ENCODE assay signal across 8 cellular contexts in the genomic region with DNA sequence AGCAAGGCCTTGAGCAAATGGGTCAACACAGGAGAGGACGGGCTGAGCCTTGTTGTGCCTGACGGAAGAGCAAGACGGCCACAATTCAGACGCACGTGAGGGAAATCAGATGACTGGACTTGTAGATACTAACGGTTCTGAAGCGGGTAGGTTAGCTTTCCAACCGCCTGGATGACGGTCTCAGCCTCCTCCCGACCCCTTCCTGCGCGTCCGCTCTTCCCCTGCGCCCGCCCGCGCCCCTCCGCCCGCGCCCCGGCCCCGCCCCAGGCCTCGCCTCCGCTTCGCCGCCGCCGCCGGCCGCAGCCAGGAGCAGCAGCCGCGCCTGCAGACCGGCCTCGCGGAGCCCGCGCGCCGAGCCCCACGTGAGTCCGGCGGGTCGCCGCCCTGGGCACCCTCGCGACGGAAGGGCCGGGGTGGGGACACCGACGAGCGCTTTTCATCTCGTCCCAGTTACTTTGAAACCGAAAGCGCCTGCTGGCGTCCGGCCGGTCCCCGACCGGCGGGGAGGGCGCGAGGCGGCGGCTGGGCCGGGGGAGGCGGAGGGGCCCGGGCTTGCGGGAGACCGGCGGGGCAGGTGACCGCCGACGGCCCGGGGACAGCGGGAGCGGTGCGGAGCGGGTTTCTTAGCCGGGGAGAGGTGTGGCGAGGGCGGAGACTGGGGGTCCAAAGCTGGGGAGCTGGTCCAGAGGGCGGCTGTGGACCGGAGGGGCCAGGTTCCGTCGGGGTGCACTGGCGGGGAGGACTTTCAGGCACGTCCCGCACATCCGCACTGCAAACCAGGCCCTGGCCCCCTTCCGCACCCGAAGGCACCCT. TPM values are rescaled to one million over a fixed set of nuclear protein-coding genes. Genes with fewer than 3 reads are reported as not detected.
DNase-seq lines count a peak whose midpoint lies in the region; ATAC-seq and TF ChIP-seq lines count a peak whose summit lies in the region.

A gene with protein sequence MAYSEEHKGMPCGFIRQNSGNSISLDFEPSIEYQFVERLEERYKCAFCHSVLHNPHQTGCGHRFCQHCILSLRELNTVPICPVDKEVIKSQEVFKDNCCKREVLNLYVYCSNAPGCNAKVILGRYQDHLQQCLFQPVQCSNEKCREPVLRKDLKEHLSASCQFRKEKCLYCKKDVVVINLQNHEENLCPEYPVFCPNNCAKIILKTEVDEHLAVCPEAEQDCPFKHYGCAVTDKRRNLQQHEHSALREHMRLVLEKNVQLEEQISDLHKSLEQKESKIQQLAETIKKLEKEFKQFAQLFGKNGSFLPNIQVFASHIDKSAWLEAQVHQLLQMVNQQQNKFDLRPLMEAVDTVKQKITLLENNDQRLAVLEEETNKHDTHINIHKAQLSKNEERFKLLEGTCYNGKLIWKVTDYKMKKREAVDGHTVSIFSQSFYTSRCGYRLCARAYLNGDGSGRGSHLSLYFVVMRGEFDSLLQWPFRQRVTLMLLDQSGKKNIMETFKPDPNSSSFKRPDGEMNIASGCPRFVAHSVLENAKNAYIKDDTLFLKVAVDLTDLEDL (plus strand): TSS at position 306 of the 813 bp plus-strand sequence. CDS start 26,407 bp downstream, outside the sequence.

- POLR2A ChIA-PET in activated CD4-positive, alpha-beta memory T cell treated with anti-CD3 and anti-CD28 coated beads for 36 hours (lab: Charles Lee) = interaction anchor here (1.1 to 1.3 kb wide), 2 partner anchors 56 to 68 kb away, joined by 4 read pairs; no protein-coding TSS in a partner anchor

- no peak within 1 kb of the TSS for H2BK120ac ChIP-seq in H9 (ENCODE audit: low read depth, low read length, poor library complexity, severe bottlenecking)

- H3K4me3 Mint-ChIP-seq in H9 = peak within 1 kb of the TSS; percentile 86 to 90
- peak within 1 kb of the TSS; percentile 88 for H3K4me3 Mint-ChIP-seq in activated CD4-positive, alpha-beta memory T cell treated with anti-CD3 and anti-CD28 coated beads for 36 hours
- peak within 1 kb of the TSS; percentile 94 for H3K4me3 Mint-ChIP-seq in endothelial cell (ENCODE audit: unreplicated experiment)

- DNase-seq in GM12865 (ENCODE audit: low read depth) (peak; percentile 78), H9 (peak; percentile 67), NCI-H1930 (lab: John Stamatoyannopoulos, UW) (peak; percentile 10 to 44), endothelial cell (ENCODE audit: low spot score) (peak; percentile 60)
- DNase-seq in activated CD4-positive, alpha-beta memory T cell treated with anti-CD3 and anti-CD28 coated beads for 36 hours = peak; percentile 64

- no peak within 1 kb of the TSS for H3K9ac ChIP-seq in H9 (ENCODE audit: extremely low read depth, insufficient read length, low read length)
- peak within 1 kb of the TSS; percentile 65 to 80 for H3K9ac ChIP-seq in stomach smooth muscle (ENCODE audit: low read length in 2 of 2)

- H3T11ph ChIP-seq in H9 (ENCODE audit: low read length) = no peak within 1 kb of the TSS

- H4K5ac ChIP-seq in H9 (ENCODE audit: insufficient read length, low read depth, low read length) = no peak within 1 kb of the TSS

- H2BK20ac ChIP-seq in H9 (ENCODE audit: low read depth, low read length, poor library complexity, severe bottlenecking) = no peak within 1 kb of the TSS

- H3K27me3 Mint-ChIP-seq in H9 (ENCODE audit: low read depth) = peaks cover 22% of the 10 kb centered on the region
- H3K27me3 Mint-ChIP-seq in activated CD4-positive, alpha-beta memory T cell treated with anti-CD3 and anti-CD28 coated beads for 36 hours = no peaks in the 10 kb centered on the region
- peaks cover 20% of the 10 kb centered on the region for H3K27me3 Mint-ChIP-seq in endothelial cell (ENCODE audit: unreplicated experiment)

- H3K4me3 ChIP-seq in GM12865 (ENCODE audit: low read depth, low read length) (peak within 1 kb of the TSS; percentile 68), mononuclear cell (ENCODE audit: low read length) (peak within 1 kb of the TSS; percentile 62), stomach smooth muscle (ENCODE audit: low read length in 2 of 2) (peak within 1 kb of the TSS; percentile 85 to 86)

- H4K20me1 ChIP-seq in H9 (ENCODE audit: control insufficient read depth, insufficient read depth, insufficient read length) = no peaks in the 10 kb centered on the region

- H3K4me1 Mint-ChIP-seq in H9 (peaks cover 49 to 51% of the 10 kb centered on the region in 2 experiments), endothelial cell (ENCODE audit: unreplicated experiment) (peaks cover 21% of the 10 kb centered on the region)
- peaks cover 77% of the 10 kb centered on the region for H3K4me1 Mint-ChIP-seq in activated CD4-positive, alpha-beta memory T cell treated with anti-CD3 and anti-CD28 coated beads for 36 hours (ENCODE audit: low read depth)

- CTCF ChIA-PET in activated CD4-positive, alpha-beta memory T cell treated with anti-CD3 and anti-CD28 coated beads for 36 hours (lab: Charles Lee) = interaction anchor here (0.5 to 7.7 kb wide), 13 partner anchors 8 to 827 kb away, joined by 3 to 77 read pairs (median 3); a partner anchor contains a TSS

- H3K4me1 ChIP-seq in H9 (ENCODE audit: insufficient read depth, low read length) (peaks cover 11% of the 10 kb centered on the region; the same call in 1 of the 2 replicates), mononuclear cell (ENCODE audit: insufficient read depth, low read length) (peaks cover 51% of the 10 kb centered on the region), stomach smooth muscle (ENCODE audit: control insufficient read depth, insufficient read depth, low read length) (peaks cover 43% of the 10 kb centered on the region)

- WGBS in H9 (ENCODE audit: extremely low coverage, insufficient read length, low lambda C conversion rate) = no CpG with 5 or more reads among the region's 91 CpGs

- no peak within 1 kb of the TSS for H3K4ac ChIP-seq in H9 (ENCODE audit: low read depth, low read length)

- H3K18ac ChIP-seq in H9 (ENCODE audit: insufficient read length, low read depth, low read length) = no peak within 1 kb of the TSS

- H3K36me3 Mint-ChIP-seq in H9 (ENCODE audit: insufficient read depth in 1 of 3, low read depth in 3 of 3) = peaks cover 0 to 14% (median 0%) of the 10 kb centered on the region in 3 experiments; a peak in 5 of 7 replicates
- peaks cover 11% of the 10 kb centered on the region for H3K36me3 Mint-ChIP-seq in activated CD4-positive, alpha-beta memory T cell treated with anti-CD3 and anti-CD28 coated beads for 36 hours
- H3K36me3 Mint-ChIP-seq in endothelial cell (ENCODE audit: low read depth, unreplicated experiment) = peaks cover 11% of the 10 kb centered on the region

- intact Hi-C loops in activated CD4-positive, alpha-beta memory T cell treated with anti-CD3 and anti-CD28 coated beads for 36 hours (cut with micrococcal nuclease) = loop anchor here (1.0 to 10.0 kb wide), 2 partner anchors 27 to 708 kb away; a partner anchor contains a TSS

- H3K14ac ChIP-seq in H9 (ENCODE audit: insufficient read depth, low read length) = peak within 1 kb of the TSS; percentile 86; the same call in 1 of the 2 replicates

- H3K27ac Mint-ChIP-seq in H9 (peak within 1 kb of the TSS in 1 of 3 experiments; percentile 16; a peak in 1 of 7 replicates), endothelial cell (ENCODE audit: unreplicated experiment) (peak within 1 kb of the TSS; percentile 11)
- peak within 1 kb of the TSS; percentile 93 for H3K27ac Mint-ChIP-seq in activated CD4-positive, alpha-beta memory T cell treated with anti-CD3 and anti-CD28 coated beads for 36 hours

- no peak for ATAC-seq in GM18517 (IDR thresholded peaks at IDR 0.05; ENCODE audit: unreplicated experiment)

- TF ChIP-seq CTCF in GM12865 (IDR thresholded peaks at IDR 0.05; ENCODE audit: insufficient read depth, low read depth, low read length, missing control alignments) (no peak), H9 (conservative IDR thresholded peaks at IDR 0.05) (no peak), endothelial cell (IDR thresholded peaks at IDR 0.05; ENCODE audit: unreplicated experiment) (no peak)

- peaks cover 14% of the 10 kb centered on the region for H3K23me2 ChIP-seq in H9 (ENCODE audit: insufficient read length, low read depth, low read length, poor library complexity, severe bottlenecking)

- H3K9me3 ChIP-seq in H9 (ENCODE audit: control insufficient read depth, low read depth, low read length) (no peaks in the 10 kb centered on the region), mononuclear cell (ENCODE audit: low read depth, low read length) (no peaks in the 10 kb centered on the region), stomach smooth muscle (ENCODE audit: control insufficient read depth in 2 of 2, low read length in 2 of 2) (no peaks in the 10 kb centered on the region)

- H4K91ac ChIP-seq in H9 (ENCODE audit: insufficient read length, low read depth, low read length) = no peak within 1 kb of the TSS

- H2AK5ac ChIP-seq in H9 (ENCODE audit: insufficient read length, low read length) = no peak within 1 kb of the TSS

- no peak within 1 kb of the TSS for H2BK15ac ChIP-seq in H9 (ENCODE audit: low read depth, low read length)

- no peak within 1 kb of the TSS for H3K27ac ChIP-seq in H9 (ENCODE audit: insufficient read length, low read depth, low read length)
- H3K27ac ChIP-seq in stomach smooth muscle (ENCODE audit: low read length) = peak within 1 kb of the TSS; percentile 75

- H3K79me1 ChIP-seq in H9 (ENCODE audit: insufficient read depth, low read depth, low read length, poor library complexity, severe bottlenecking) = no peaks in the 10 kb centered on the region

- H2BK12ac ChIP-seq in H9 (ENCODE audit: insufficient read length, low read depth, low read length) = no peak within 1 kb of the TSS

- H3K56ac ChIP-seq in H9 (ENCODE audit: insufficient read length, low read depth, low read length) = no peak within 1 kb of the TSS

- H3K9me3 Mint-ChIP-seq in H9 = no peaks in the 10 kb centered on the region
- no peaks in the 10 kb centered on the region for H3K9me3 Mint-ChIP-seq in activated CD4-positive, alpha-beta memory T cell treated with anti-CD3 and anti-CD28 coated beads for 36 hours
- H3K9me3 Mint-ChIP-seq in endothelial cell (ENCODE audit: unreplicated experiment) = no peaks in the 10 kb centered on the region

- H2BK5ac ChIP-seq in H9 (ENCODE audit: insufficient read length, low read length) = no peak within 1 kb of the TSS

- peak within 1 kb of the TSS; percentile 27 for H3K4me2 ChIP-seq in H9 (ENCODE audit: insufficient read depth, insufficient read length, low read length)

- no peak within 1 kb of the TSS for H3K23ac ChIP-seq in H9 (ENCODE audit: insufficient read length, low read depth, low read length)

- no peak within 1 kb of the TSS for H4K8ac ChIP-seq in H9 (replicated peaks; ENCODE audit: insufficient read length, low read depth, low read length)

- peak within 1 kb of the TSS; percentile 5 for H2AFZ ChIP-seq in H9 (ENCODE audit: low read length)

- H3K79me2 ChIP-seq in H9 (ENCODE audit: insufficient read depth, low read length) = peaks cover 3% of the 10 kb centered on the region; the same call in 1 of the 2 replicates

- H3K27me3 ChIP-seq in H9 (ENCODE audit: insufficient read depth, low read length) (no peaks in the 10 kb centered on the region), mononuclear cell (ENCODE audit: insufficient read depth, low read length) (no peaks in the 10 kb centered on the region), stomach smooth muscle (ENCODE audit: control insufficient read depth in 1 of 2, insufficient read depth in 2 of 2, low read length in 2 of 2) (no peaks in the 10 kb centered on the region)

- no peaks in the 10 kb centered on the region for H3K36me3 ChIP-seq in stomach smooth muscle (ENCODE audit: control insufficient read depth in 2 of 2, insufficient read depth in 2 of 2, low read length in 2 of 2)

RNA-seq across cellular contexts. Expression of the gene that starts here (rescaled TPM):
- total RNA-seq in H9 (2021) (16.8 and 19.1 TPM in 2 replicates), endothelial cell (ENCODE audit: unreplicated experiment) (14.5 TPM), mononuclear cell (20.8 TPM)
- 10 to 100 TPM; 42.5 to 44.6 TPM for total RNA-seq in activated CD4-positive, alpha-beta memory T cell treated with anti-CD3 and anti-CD28 coated beads for 36 hours

Comparison
In these comparisons a context has a peak if more than half of its experiments do, and no peak if none do; other contexts are left out.
1. DNase-seq: peak in every context shown above with its lines; median percentile 78 in GM12865; 67 in H9; 64 in activated CD4-positive, alpha-beta memory T cell treated with anti-CD3 and anti-CD28 coated beads for 36 hours; 60 in endothelial cell; 27 in NCI-H1930.